In genomic region chr17:21382560-21383495, GRCh38 we compare ENCODE assay signal across 19 cellular contexts. TPM values are rescaled to one million over a fixed set of nuclear protein-coding genes. Genes with fewer than 3 reads are reported as not detected.
DNase-seq lines count a peak whose midpoint lies in the region; ATAC-seq, FAIRE-seq and TF ChIP-seq lines count a peak whose summit lies in the region.
"Had no signal": no experiment of that assay in that cellular context is flagged by ENCODE, and none has a peak within 500 bp of the region (broad histone marks: within the 10 kb centered on the region; RNA-seq: fewer than 3 reads in every experiment).

No MANE protein-coding gene starts in this region.

- H3K27ac Mint-ChIP-seq in activated CD4-positive, alpha-beta T cell treated with anti-CD3 and anti-CD28 coated beads, Interleukin-2, amount 10 ng/mL, durations not matched to agents 24 days and 14 days, result no peak overlapping the region
- no peak overlapping the region for H3K27ac Mint-ChIP-seq in type B pancreatic cell
- H3K27ac Mint-ChIP-seq: H9, IgD-negative memory B cell, T-helper 17 cell had no signal

- peak; percentile 54 for DNase-seq in NCI-H2171 treated with DMSO at 0.1 percent for 48 hours (lab: John Stamatoyannopoulos, UW)
- DNase-seq in NCI-H2171 (lab: John Stamatoyannopoulos, UW), result no peak
- DNase-seq in DMS79 treated with DMSO at 0.1 percent for 48 hours (lab: John Stamatoyannopoulos, UW), result peak; percentile 17
- peak; percentile 50 for DNase-seq in NCI-H1694 treated with DMSO at 0.1 percent for 48 hours (lab: John Stamatoyannopoulos, UW)
- DNase-seq in kidney, result peak; percentile 37
- no peak for DNase-seq in activated CD4-positive, alpha-beta T cell treated with anti-CD3 and anti-CD28 coated beads, Interleukin-2, amount 10 ng/mL, durations not matched to agents 24 days and 14 days
- DNase-seq in type B pancreatic cell (ENCODE audit: extremely low spot score, unreplicated experiment), result no peak
- DNase-seq: C1 segment of cervical spinal cord; H9; NCI-H1436; NCI-H2081; NCI-H526; NK-92 treated with Interleukin-12 subunit alpha and Interleukin-12 subunit beta, amount 100 ng/mL, for 24 hours; SIG-M5; T-helper 17 cell had no signal

- no peak for TF ChIP-seq CTCF in kidney (IDR thresholded peaks at IDR 0.05; ENCODE audit: borderline replicate concordance, extremely low read depth, insufficient read depth)
- no peak for TF ChIP-seq CTCF in type B pancreatic cell (conservative IDR thresholded peaks at IDR 0.05)

- H3K9me3 Mint-ChIP-seq in activated CD4-positive, alpha-beta T cell treated with anti-CD3 and anti-CD28 coated beads, Interleukin-2, amount 10 ng/mL, durations not matched to agents 24 days and 14 days, result no peaks in the 10 kb centered on the region
- H3K9me3 Mint-ChIP-seq in type B pancreatic cell, result no peaks in the 10 kb centered on the region
- H3K9me3 Mint-ChIP-seq: H9 had no signal

- H3K4me3 Mint-ChIP-seq in activated CD4-positive, alpha-beta T cell treated with anti-CD3 and anti-CD28 coated beads, Interleukin-2, amount 10 ng/mL, durations not matched to agents 24 days and 14 days, result no peak overlapping the region
- H3K4me3 Mint-ChIP-seq in type B pancreatic cell, result no peak overlapping the region
- H3K4me3 Mint-ChIP-seq: H9, IgD-negative memory B cell, T-helper 17 cell had no signal

- H3K36me3 ChIP-seq in kidney (ENCODE audit: control insufficient read depth in 1 of 2, insufficient read depth in 2 of 2, low read length in 2 of 2), result no peaks in the 10 kb centered on the region

- peaks cover under 1% of the 10 kb centered on the region for H3K27me3 Mint-ChIP-seq in activated CD4-positive, alpha-beta T cell treated with anti-CD3 and anti-CD28 coated beads, Interleukin-2, amount 10 ng/mL, durations not matched to agents 24 days and 14 days
- peaks cover 13% of the 10 kb centered on the region for H3K27me3 Mint-ChIP-seq in type B pancreatic cell

- no peaks in the 10 kb centered on the region for H3K36me3 Mint-ChIP-seq in activated CD4-positive, alpha-beta T cell treated with anti-CD3 and anti-CD28 coated beads, Interleukin-2, amount 10 ng/mL, durations not matched to agents 24 days and 14 days (ENCODE audit: low read depth)
- H3K36me3 Mint-ChIP-seq in type B pancreatic cell, result no peaks in the 10 kb centered on the region
- H3K36me3 Mint-ChIP-seq: IgD-negative memory B cell had no signal

- intact Hi-C loops in kidney (cut with DNase I), result no loop called here
- intact Hi-C loops in activated CD4-positive, alpha-beta T cell treated with anti-CD3 and anti-CD28 coated beads, Interleukin-2, amount 10 ng/mL, durations not matched to agents 24 days and 14 days (cut with micrococcal nuclease), result no loop called here

- no peak overlapping the region for H3K4me3 ChIP-seq in kidney (ENCODE audit: low read length in 2 of 2)

- no peak overlapping the region for H3K9ac ChIP-seq in kidney (ENCODE audit: low read length in 2 of 2)

- H3K4me1 Mint-ChIP-seq in activated CD4-positive, alpha-beta T cell treated with anti-CD3 and anti-CD28 coated beads, Interleukin-2, amount 10 ng/mL, durations not matched to agents 24 days and 14 days, result no peaks in the 10 kb centered on the region
- peaks cover 2% of the 10 kb centered on the region for H3K4me1 Mint-ChIP-seq in type B pancreatic cell (ENCODE audit: unreplicated experiment)
- H3K4me1 Mint-ChIP-seq: IgD-negative memory B cell, T-helper 17 cell had no signal

- ATAC-seq in GM18520 (IDR thresholded peaks at IDR 0.05; ENCODE audit: unreplicated experiment), result no peak
- ATAC-seq: T-helper 17 cell had no signal

- H3K4me1 ChIP-seq in kidney (ENCODE audit: control insufficient read depth in 1 of 2, insufficient read depth in 1 of 2, low read depth in 1 of 2, low read length in 2 of 2), result peaks cover 0 to 5% of the 10 kb centered on the region in 2 donors

- no peak for FAIRE-seq in kidney (lab: Jason Lieb, UNC)
- FAIRE-seq: A204.1, GM12892 had no signal

- no peak overlapping the region for H3K27ac ChIP-seq in kidney (ENCODE audit: low read depth in 2 of 2, low read length in 2 of 2)

- no peaks in the 10 kb centered on the region for H3K9me3 ChIP-seq in kidney (ENCODE audit: control insufficient read depth in 1 of 2, low read length in 2 of 2)

RNA-seq across cellular contexts. Expression of gene KCNJ12, which starts 6.7 kb away (rescaled TPM):
- total RNA-seq in kidney, result 3.1 TPM
- 3.4 TPM for polyA plus RNA-seq in kidney (ENCODE audit: insufficient read depth, low read depth, low replicate concordance)
- total RNA-seq in activated CD4-positive, alpha-beta T cell treated with anti-CD3 and anti-CD28 coated beads, Interleukin-2, amount 10 ng/mL, durations not matched to agents 24 days and 14 days, result not detected in 2 replicates
- 0.59 and 2.2 TPM in 2 replicates for total RNA-seq in type B pancreatic cell (ENCODE audit: low replicate concordance)
- polyA plus RNA-seq: IgD-negative memory B cell had no signal

Comparison
In these comparisons a context has a peak if more than half of its experiments do, and no peak if none do; other contexts are left out.
1. DNase-seq: peak in NCI-H2171 treated with DMSO at 0.1 percent for 48 hours (single experiment), DMS79 treated with DMSO at 0.1 percent for 48 hours (single experiment), NCI-H1694 treated with DMSO at 0.1 percent for 48 hours (single experiment) and kidney (single experiment); none in NCI-H2171 (single experiment), activated CD4-positive, alpha-beta T cell treated with anti-CD3 and anti-CD28 coated beads, Interleukin-2, amount 10 ng/mL, durations not matched to agents 24 days and 14 days (single experiment) and type B pancreatic cell (single experiment).